In genomic region chr10:122298598-122299301, GRCh38 we compare ENCODE assay signal across 8 cellular contexts. TPM values are rescaled to one million over a fixed set of nuclear protein-coding genes. Genes with fewer than 3 reads are reported as not detected.
A peak's percentile ranks its signal among the peaks of the same experiment; 100 is the strongest.
DNase-seq lines count a peak whose midpoint lies in the region; ATAC-seq, FAIRE-seq and TF ChIP-seq lines count a peak whose summit lies in the region.

No MANE protein-coding gene starts in this region.

- no peak for FAIRE-seq in frontal cortex (lab: Jason Lieb, UNC)

- H3K9me3 ChIP-seq in RWPE2 (ENCODE audit: severe bottlenecking) = no peaks in the 10 kb centered on the region
- H3K9me3 ChIP-seq in osteoblast (ENCODE audit: low read depth, low read length) = no peaks in the 10 kb centered on the region

- H3K36me3 ChIP-seq in RWPE2 (ENCODE audit: low read depth) (no peaks in the 10 kb centered on the region), osteoblast (ENCODE audit: insufficient read depth, low read length) (no peaks in the 10 kb centered on the region)

- H3K4me1 ChIP-seq in RWPE2 (ENCODE audit: insufficient read depth, poor library complexity, severe bottlenecking) (peaks cover 19% of the 10 kb centered on the region), osteoblast (ENCODE audit: insufficient read depth, low read length) (peaks cover 12% of the 10 kb centered on the region)

- TF ChIP-seq CTCF in LNCAP (IDR thresholded peaks at IDR 0.05) (peak; percentile 89), RWPE2 (IDR thresholded peaks at IDR 0.05; ENCODE audit: poor library complexity, severe bottlenecking) (peak; percentile 92), osteoblast (IDR thresholded peaks at IDR 0.05; ENCODE audit: extremely low read depth, low read depth, low read length) (peak; percentile 93)

- peak overlapping the region; percentile 65 for H3K4me2 ChIP-seq in osteoblast (ENCODE audit: insufficient read depth, low read length)

- no peak overlapping the region for H3K4me3 ChIP-seq in RWPE2 (ENCODE audit: severe bottlenecking)
- peak overlapping the region; percentile 50 for H3K4me3 ChIP-seq in osteoblast (ENCODE audit: insufficient read depth, low read length)

- DNase-seq in CD1c-positive myeloid dendritic cell (ENCODE audit: extremely low spot score) (peak; percentile 78), RWPE2 (ENCODE audit: low spot score) (no peak), frontal cortex (ENCODE audit: low spot score in 2 of 2) (peak; percentile 56 to 80), osteoblast (ENCODE audit: insufficient read length, low spot score, missing footprints) (peak; percentile 91)
- DNase-seq in activated gamma-delta T cell treated with anti-CD3 and anti-CD28 coated beads, Interleukin-2, amount 50 U/mL, for 16 hours (ENCODE audit: low read depth) = peak; percentile 28

- no peaks in the 10 kb centered on the region for H4K20me1 ChIP-seq in osteoblast (ENCODE audit: insufficient read depth, low read length)

- H3K79me2 ChIP-seq in osteoblast (ENCODE audit: insufficient read depth, low read length) = no peaks in the 10 kb centered on the region

- no peak overlapping the region for H3K27ac ChIP-seq in RWPE2 (ENCODE audit: poor library complexity, severe bottlenecking)
- H3K27ac ChIP-seq in osteoblast (ENCODE audit: low read depth, low read length) = no peak overlapping the region
- H3K27ac ChIP-seq in temporal lobe (ENCODE audit: low read depth, low read length) = peak overlapping the region; percentile 86

- H3K27me3 ChIP-seq in RWPE2 (ENCODE audit: insufficient read depth, poor library complexity, severe bottlenecking) = no peaks in the 10 kb centered on the region
- peaks cover 16% of the 10 kb centered on the region for H3K27me3 ChIP-seq in osteoblast (ENCODE audit: insufficient read depth, low read length)

- H2AFZ ChIP-seq in osteoblast (ENCODE audit: low read length) = peak overlapping the region; percentile 79

- peak; percentile 75 for ATAC-seq in GM21367 (IDR thresholded peaks at IDR 0.05; ENCODE audit: unreplicated experiment)
- ATAC-seq in RWPE2 (ENCODE audit: low read depth) = peak; percentile 71

RNA-seq across cellular contexts. Expression of gene BTBD16, which starts 27.7 kb away (rescaled TPM):
- total RNA-seq in frontal cortex = not detected
- not detected in 2 replicates for total RNA-seq in osteoblast
- not detected for total RNA-seq in temporal lobe
